26 cellular contexts compared by ENCODE assay signal in genomic region chr15:81258455-81258854, GRCh38.
"Had no signal": no experiment of that assay in that cellular context is flagged by ENCODE, and none has a peak within 500 bp of the region (broad histone marks: within the 10 kb centered on the region; RNA-seq: fewer than 3 reads in every experiment).

No MANE protein-coding gene starts in this region.

- H3K27ac Mint-ChIP-seq: immature natural killer cell, mesothelial cell of epicardium had no signal

- H3K4me1 Mint-ChIP-seq: immature natural killer cell, mesothelial cell of epicardium, naive B cell had no signal

- FAIRE-seq: colon, endothelial cell of umbilical vein, frontal cortex, kidney had no signal

- H3K4me3 Mint-ChIP-seq: immature natural killer cell, mesothelial cell of epicardium, naive B cell had no signal

- H3K4me3 ChIP-seq: coronary artery, dorsolateral prefrontal cortex, esophagus muscularis mucosa, gastroesophageal sphincter, heart left ventricle, hepatocyte, left lung, lower lobe of right lung, mucosa of descending colon had no signal

- ATAC-seq: gastroesophageal sphincter, heart left ventricle, left colon, left lung, left ventricle myocardium superior, lower lobe of right lung, mucosa of descending colon had no signal

- H3K36me3 ChIP-seq: esophagus muscularis mucosa, gastroesophageal sphincter, left lung, lower lobe of right lung had no signal

- H3K9me3 ChIP-seq: esophagus muscularis mucosa, gastroesophageal sphincter, heart left ventricle, left lung, lower lobe of right lung, mucosa of descending colon had no signal

- H3K4me1 ChIP-seq: foreskin keratinocyte had no signal

- H3K36me3 Mint-ChIP-seq: immature natural killer cell, mesothelial cell of epicardium, naive B cell had no signal

- DNase-seq: dermis blood vessel endothelial cell; dorsolateral prefrontal cortex; effector CD4-positive, alpha-beta T cell; effector memory CD4-positive, alpha-beta T cell; foreskin keratinocyte; heart left ventricle; hypothalamus; immature natural killer cell; islet precursor cell; kidney; kidney glomerular epithelial cell; left colon; left lung; left ventricle myocardium superior; lower lobe of right lung; mesenchymal stem cell; mucosa of descending colon; naive B cell had no signal

- H3K4me2 ChIP-seq: hepatocyte had no signal

- H3K27ac ChIP-seq: coronary artery, dorsolateral prefrontal cortex, esophagus muscularis mucosa, foreskin keratinocyte, gastroesophageal sphincter, heart left ventricle, hepatocyte, left lung, lower lobe of right lung had no signal

- H3K79me2 ChIP-seq: hepatocyte had no signal

- H3K27me3 ChIP-seq: esophagus muscularis mucosa, heart left ventricle, hepatocyte, left lung had no signal

- H3K9me3 Mint-ChIP-seq: immature natural killer cell, mesothelial cell of epicardium, naive B cell had no signal

- H2AFZ ChIP-seq: hepatocyte had no signal
